Comparison of ENCODE assay signal across 2 cellular contexts in the genomic region with DNA sequence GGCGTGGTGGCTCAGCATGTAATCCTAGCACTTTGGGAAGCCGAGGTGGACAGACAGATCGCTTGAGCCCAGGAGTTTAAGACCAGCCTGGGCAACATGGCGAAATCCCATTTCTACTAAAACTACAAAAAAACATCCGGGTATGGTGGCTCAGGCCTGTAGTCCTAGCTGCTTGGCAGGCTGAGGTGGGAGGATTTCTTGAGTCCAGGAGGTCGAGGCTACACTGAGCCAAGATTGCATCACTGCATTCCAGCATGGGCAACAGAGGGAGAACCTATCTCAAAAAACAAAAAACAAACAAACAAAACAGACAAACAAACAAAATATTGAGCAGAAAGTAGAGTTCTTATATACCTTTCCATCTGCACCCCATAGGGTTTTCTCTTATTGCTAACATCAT.
TF ChIP-seq lines count a peak whose summit lies in the region.

No MANE protein-coding gene starts in this region.

TF ChIP-seq in Ishikawa, 13 proteins besides CTCF, POLR2A, EP300 and RAD21:
- 0 out of 2 replicates have a peak, but pooled peaks have one; percentile 17 for TF ChIP-seq CEBPB (IDR thresholded peaks at IDR 0.05)
- TF ChIP-seq NFIC (IDR thresholded peaks at IDR 0.05) = no peak

TF ChIP-seq in H1, 55 proteins besides CTCF, POLR2A, EP300 and RAD21:
- TF ChIP-seq KDM1A (IDR thresholded peaks at IDR 0.05; ENCODE audit: borderline replicate concordance, low read length) = no peak
- TF ChIP-seq, protein P1, sequence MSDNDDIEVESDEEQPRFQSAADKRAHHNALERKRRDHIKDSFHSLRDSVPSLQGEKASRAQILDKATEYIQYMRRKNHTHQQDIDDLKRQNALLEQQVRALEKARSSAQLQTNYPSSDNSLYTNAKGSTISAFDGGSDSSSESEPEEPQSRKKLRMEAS (IDR thresholded peaks at IDR 0.05) = no peak
- no peak for TF ChIP-seq SP1 (IDR thresholded peaks at IDR 0.05; ENCODE audit: low read depth, low read length)
- TF ChIP-seq, protein P2, sequence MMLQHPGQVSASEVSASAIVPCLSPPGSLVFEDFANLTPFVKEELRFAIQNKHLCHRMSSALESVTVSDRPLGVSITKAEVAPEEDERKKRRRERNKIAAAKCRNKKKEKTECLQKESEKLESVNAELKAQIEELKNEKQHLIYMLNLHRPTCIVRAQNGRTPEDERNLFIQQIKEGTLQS (IDR thresholded peaks at IDR 0.05; ENCODE audit: insufficient read depth, low read depth, low read length) = peak; percentile 44; the same call in 1 of the 2 replicates
- TF ChIP-seq CBX5 (IDR thresholded peaks at IDR 0.05; ENCODE audit: low read depth, low read length) = no peak
- TF ChIP-seq TEAD4 (IDR thresholded peaks at IDR 0.05; ENCODE audit: low read depth, low read length) = 0 out of 2 replicates have a peak, but pooled peaks have one; percentile 53
- no peak for TF ChIP-seq RBBP5 (IDR thresholded peaks at IDR 0.05; ENCODE audit: borderline replicate concordance, low read depth, low read length)
- no peak for TF ChIP-seq HDAC6 (IDR thresholded peaks at IDR 0.05; ENCODE audit: low read depth, low read length)
- no peak for TF ChIP-seq SIRT6 (IDR thresholded peaks at IDR 0.05; ENCODE audit: low read length)
- TF ChIP-seq CEBPB (IDR thresholded peaks at IDR 0.05; ENCODE audit: low read depth, low read length) = peak; percentile 72
TF ChIP-seq in H1: peak in this region for 3.
